ENCODE assay signal across 8 cellular contexts in the genomic region with DNA sequence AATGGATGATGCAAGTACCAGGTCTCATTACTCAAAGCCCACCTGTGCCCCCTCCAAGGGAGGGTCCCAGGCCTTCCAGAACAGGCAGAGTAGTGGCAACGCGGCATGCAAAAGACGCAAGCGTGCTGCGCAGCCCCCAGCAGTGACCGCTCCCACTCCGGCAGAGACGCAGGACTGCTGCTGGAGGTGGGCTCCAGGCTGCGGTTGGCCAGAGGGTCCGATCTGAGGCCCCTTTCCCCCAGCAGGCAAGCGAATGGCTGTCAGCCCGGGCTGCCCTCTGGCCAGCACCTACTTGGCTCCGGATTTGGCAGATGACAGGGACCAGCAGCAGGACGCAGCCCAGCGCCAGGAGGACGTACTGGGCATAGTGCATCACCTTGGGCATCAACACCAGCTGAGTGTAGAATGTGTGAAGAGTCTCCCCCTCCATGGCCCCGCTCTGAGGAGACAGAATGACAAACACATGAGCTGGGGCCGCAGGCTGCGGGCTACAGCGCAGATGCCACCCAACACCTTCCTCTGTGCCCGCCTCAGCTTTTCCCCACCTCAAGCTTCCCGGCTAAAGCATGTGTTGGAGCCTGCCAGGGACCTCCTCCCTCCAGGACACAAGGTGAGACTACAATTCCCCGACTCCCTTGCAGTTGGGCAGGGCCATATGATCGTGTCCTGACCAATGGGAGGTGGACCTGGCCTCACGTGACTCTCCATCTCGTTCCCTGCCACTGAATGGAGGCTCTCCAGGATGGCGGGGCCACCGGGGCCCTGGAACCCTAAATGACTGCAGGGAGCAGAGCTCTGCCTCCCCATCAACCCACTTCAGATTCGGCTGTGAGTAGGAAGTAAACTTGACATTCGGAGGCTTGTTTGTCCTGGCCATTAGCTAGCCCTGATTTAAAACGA.
A peak's percentile ranks its signal among the peaks of the same experiment; 100 is the strongest.
DNase-seq lines count a peak whose midpoint lies in the region; ATAC-seq and TF ChIP-seq lines count a peak whose summit lies in the region.

No MANE protein-coding gene starts in this region.

- TF ChIP-seq CTCF in glutamatergic neuron (IDR thresholded peaks at IDR 0.05; ENCODE audit: partially characterized antibody, unreplicated experiment) (no peak), osteocyte (IDR thresholded peaks at IDR 0.05) (no peak)

- H3K27ac Mint-ChIP-seq in glutamatergic neuron (ENCODE audit: unreplicated experiment): peak overlapping the region; percentile 79
- H3K27ac Mint-ChIP-seq in osteocyte (ENCODE audit: unreplicated experiment): no peak overlapping the region

- H3K4me3 Mint-ChIP-seq in glutamatergic neuron (ENCODE audit: unreplicated experiment) (peak overlapping the region; percentile 84), osteocyte (ENCODE audit: unreplicated experiment) (peak overlapping the region; percentile 47)

- peaks cover 3% of the 10 kb centered on the region for H3K27me3 Mint-ChIP-seq in glutamatergic neuron (ENCODE audit: unreplicated experiment)
- no peaks in the 10 kb centered on the region for H3K27me3 Mint-ChIP-seq in osteocyte (ENCODE audit: unreplicated experiment)

- ATAC-seq in SK-N-SH treated with all-trans-retinoic acid at 6 μM for 48 hours (peak; percentile 100), HG03571 (IDR thresholded peaks at IDR 0.05; ENCODE audit: unreplicated experiment) (no peak), HG03378 (IDR thresholded peaks at IDR 0.05; ENCODE audit: unreplicated experiment) (no peak)

- H3K36me3 Mint-ChIP-seq in glutamatergic neuron (ENCODE audit: unreplicated experiment): no peaks in the 10 kb centered on the region
- peaks cover 20% of the 10 kb centered on the region for H3K36me3 Mint-ChIP-seq in osteocyte (ENCODE audit: unreplicated experiment)

- DNase-seq in DMS79 (lab: John Stamatoyannopoulos, UW) (peak; percentile 88), glutamatergic neuron (peak; percentile 77), osteocyte (ENCODE audit: extremely low spot score, unreplicated experiment) (no peak), T1000 (lab: John Stamatoyannopoulos, UW) (no peak)
- no peak for DNase-seq in stimulated activated naive CD4-positive, alpha-beta T cell (lab: John Stamatoyannopoulos, UW)

- H3K9me3 Mint-ChIP-seq in glutamatergic neuron (ENCODE audit: unreplicated experiment) (peaks cover 2% of the 10 kb centered on the region), osteocyte (ENCODE audit: unreplicated experiment) (no peaks in the 10 kb centered on the region)

- H3K4me1 Mint-ChIP-seq in glutamatergic neuron (ENCODE audit: low read depth, unreplicated experiment) (peaks cover 9% of the 10 kb centered on the region), osteocyte (ENCODE audit: unreplicated experiment) (peaks cover 3% of the 10 kb centered on the region)

TF ChIP-seq in SK-N-SH treated with all-trans-retinoic acid at 6 μM for 48 hours, 23 proteins besides CTCF, POLR2A, EP300 and RAD21:
- TF ChIP-seq ZNF8 (CRISPR knock-in tag; IDR thresholded peaks at IDR 0.05): no peak
- no peak for TF ChIP-seq OSR1 (CRISPR knock-in tag; IDR thresholded peaks at IDR 0.05)
- TF ChIP-seq ISL1 (CRISPR knock-in tag; IDR thresholded peaks at IDR 0.05): no peak
- TF ChIP-seq TOX (CRISPR knock-in tag; IDR thresholded peaks at IDR 0.05; ENCODE audit: borderline replicate concordance): no peak
- TF ChIP-seq TCF4 (CRISPR knock-in tag; IDR thresholded peaks at IDR 0.05; ENCODE audit: borderline replicate concordance): no peak
- TF ChIP-seq, protein P1, sequence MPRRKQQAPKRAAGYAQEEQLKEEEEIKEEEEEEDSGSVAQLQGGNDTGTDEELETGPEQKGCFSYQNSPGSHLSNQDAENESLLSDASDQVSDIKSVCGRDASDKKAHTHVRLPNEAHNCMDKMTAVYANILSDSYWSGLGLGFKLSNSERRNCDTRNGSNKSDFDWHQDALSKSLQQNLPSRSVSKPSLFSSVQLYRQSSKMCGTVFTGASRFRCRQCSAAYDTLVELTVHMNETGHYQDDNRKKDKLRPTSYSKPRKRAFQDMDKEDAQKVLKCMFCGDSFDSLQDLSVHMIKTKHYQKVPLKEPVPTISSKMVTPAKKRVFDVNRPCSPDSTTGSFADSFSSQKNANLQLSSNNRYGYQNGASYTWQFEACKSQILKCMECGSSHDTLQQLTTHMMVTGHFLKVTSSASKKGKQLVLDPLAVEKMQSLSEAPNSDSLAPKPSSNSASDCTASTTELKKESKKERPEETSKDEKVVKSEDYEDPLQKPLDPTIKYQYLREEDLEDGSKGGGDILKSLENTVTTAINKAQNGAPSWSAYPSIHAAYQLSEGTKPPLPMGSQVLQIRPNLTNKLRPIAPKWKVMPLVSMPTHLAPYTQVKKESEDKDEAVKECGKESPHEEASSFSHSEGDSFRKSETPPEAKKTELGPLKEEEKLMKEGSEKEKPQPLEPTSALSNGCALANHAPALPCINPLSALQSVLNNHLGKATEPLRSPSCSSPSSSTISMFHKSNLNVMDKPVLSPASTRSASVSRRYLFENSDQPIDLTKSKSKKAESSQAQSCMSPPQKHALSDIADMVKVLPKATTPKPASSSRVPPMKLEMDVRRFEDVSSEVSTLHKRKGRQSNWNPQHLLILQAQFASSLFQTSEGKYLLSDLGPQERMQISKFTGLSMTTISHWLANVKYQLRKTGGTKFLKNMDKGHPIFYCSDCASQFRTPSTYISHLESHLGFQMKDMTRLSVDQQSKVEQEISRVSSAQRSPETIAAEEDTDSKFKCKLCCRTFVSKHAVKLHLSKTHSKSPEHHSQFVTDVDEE (CRISPR knock-in tag; IDR thresholded peaks at IDR 0.05): no peak
- no peak for TF ChIP-seq BACH2 (CRISPR knock-in tag; IDR thresholded peaks at IDR 0.05; ENCODE audit: borderline replicate concordance)

Comparison
In these comparisons a context has a peak if more than half of its experiments do, and no peak if none do; other contexts are left out.
1. DNase-seq: peak in DMS79 (single experiment) and glutamatergic neuron (single experiment); none in osteocyte (single experiment), stimulated activated naive CD4-positive, alpha-beta T cell (0 of 6) and T1000 (single experiment).